1 cellular context compared by ENCODE assay signal in genomic region chr2:237222178-237222577, GRCh38.
A peak's percentile ranks its signal among the peaks of the same experiment; 100 is the strongest.
TF ChIP-seq lines count a peak whose summit lies in the region.

No MANE protein-coding gene starts in this region.

TF ChIP-seq in SK-N-SH, 30 proteins besides CTCF, POLR2A, EP300 and RAD21 (continued from another document):
- TF ChIP-seq REST (IDR thresholded peaks at IDR 0.05; ENCODE audit: low read depth, low read length) (0 out of 2 replicates have a peak, but pooled peaks have one; percentile 19), RFX5 (IDR thresholded peaks at IDR 0.05; ENCODE audit: low read length) (no peak), JUND (IDR thresholded peaks at IDR 0.05) (peak; percentile 86), TCF12 (IDR thresholded peaks at IDR 0.05) (peak; percentile 97), EZH2phosphoT487 (IDR thresholded peaks at IDR 0.05; ENCODE audit: borderline replicate concordance, low read depth) (no peak), POLR2AphosphoS5 (IDR thresholded peaks at IDR 0.05; ENCODE audit: low read depth, low read length) (peak; percentile 53; the same call in 1 of the 2 replicates), RXRA (IDR thresholded peaks at IDR 0.05; ENCODE audit: borderline replicate concordance, low read depth) (peak; percentile 86), ELF1 (IDR thresholded peaks at IDR 0.05) (no peak; the same call in 1 of the 2 replicates), TEAD4 (IDR thresholded peaks at IDR 0.05; ENCODE audit: borderline replicate concordance, insufficient read depth) (peak; percentile 93), FOXJ3 (CRISPR knock-in tag; IDR thresholded peaks at IDR 0.05) (no peak), NRF1 (IDR thresholded peaks at IDR 0.05; ENCODE audit: low read depth, low read length) (no peak), FOSL2 (IDR thresholded peaks at IDR 0.05; ENCODE audit: borderline replicate concordance, low read depth) (peak; percentile 62; the same call in 1 of the 2 replicates), PBX3 (IDR thresholded peaks at IDR 0.05) (peak; percentile 71)
- TF ChIP-seq, protein P1, sequence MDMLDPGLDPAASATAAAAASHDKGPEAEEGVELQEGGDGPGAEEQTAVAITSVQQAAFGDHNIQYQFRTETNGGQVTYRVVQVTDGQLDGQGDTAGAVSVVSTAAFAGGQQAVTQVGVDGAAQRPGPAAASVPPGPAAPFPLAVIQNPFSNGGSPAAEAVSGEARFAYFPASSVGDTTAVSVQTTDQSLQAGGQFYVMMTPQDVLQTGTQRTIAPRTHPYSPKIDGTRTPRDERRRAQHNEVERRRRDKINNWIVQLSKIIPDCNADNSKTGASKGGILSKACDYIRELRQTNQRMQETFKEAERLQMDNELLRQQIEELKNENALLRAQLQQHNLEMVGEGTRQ (IDR thresholded peaks at IDR 0.05; ENCODE audit: borderline replicate concordance, low read depth, low read length), result no peak
- TF ChIP-seq, protein P2, sequence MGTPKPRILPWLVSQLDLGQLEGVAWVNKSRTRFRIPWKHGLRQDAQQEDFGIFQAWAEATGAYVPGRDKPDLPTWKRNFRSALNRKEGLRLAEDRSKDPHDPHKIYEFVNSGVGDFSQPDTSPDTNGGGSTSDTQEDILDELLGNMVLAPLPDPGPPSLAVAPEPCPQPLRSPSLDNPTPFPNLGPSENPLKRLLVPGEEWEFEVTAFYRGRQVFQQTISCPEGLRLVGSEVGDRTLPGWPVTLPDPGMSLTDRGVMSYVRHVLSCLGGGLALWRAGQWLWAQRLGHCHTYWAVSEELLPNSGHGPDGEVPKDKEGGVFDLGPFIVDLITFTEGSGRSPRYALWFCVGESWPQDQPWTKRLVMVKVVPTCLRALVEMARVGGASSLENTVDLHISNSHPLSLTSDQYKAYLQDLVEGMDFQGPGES (IDR thresholded peaks at IDR 0.05; ENCODE audit: low read depth, low read length), result no peak
TF ChIP-seq in SK-N-SH: peak in this region for 12.
